Comparison of ENCODE assay signal across 24 cellular contexts in the genomic region with DNA sequence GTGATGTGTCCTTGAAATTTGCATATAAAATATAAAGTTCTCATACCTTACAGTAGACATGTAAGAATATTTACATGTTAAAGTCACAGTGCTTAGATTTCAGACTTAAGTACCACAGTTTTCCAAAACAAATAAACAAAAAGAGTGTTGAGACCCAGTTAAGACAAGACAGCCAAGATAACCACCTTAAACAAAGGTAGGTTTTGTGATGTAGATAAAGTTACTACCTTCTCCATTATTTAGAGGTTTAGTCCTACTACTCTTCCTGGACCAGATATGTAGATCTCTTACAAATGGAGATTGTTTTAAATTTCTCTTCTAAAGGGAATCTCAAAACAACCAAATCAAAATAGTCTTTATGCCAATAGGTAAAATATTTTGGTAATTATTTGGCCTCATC. TPM values are rescaled to one million over a fixed set of nuclear protein-coding genes. Genes with fewer than 3 reads are reported as not detected.
A peak's percentile ranks its signal among the peaks of the same experiment; 100 is the strongest.
DNase-seq lines count a peak whose midpoint lies in the region; FAIRE-seq and TF ChIP-seq lines count a peak whose summit lies in the region.
"Had no signal": no experiment of that assay in that cellular context is flagged by ENCODE, and none has a peak within 500 bp of the region (broad histone marks: within the 10 kb centered on the region; RNA-seq: fewer than 3 reads in every experiment).

No MANE protein-coding gene starts in this region.

- H3K23me2 ChIP-seq in H9 (ENCODE audit: insufficient read length, low read depth, low read length, poor library complexity, severe bottlenecking), result no peaks in the 10 kb centered on the region

- no peak overlapping the region for H2BK5ac ChIP-seq in H9 (ENCODE audit: insufficient read length, low read length)

- no peak overlapping the region for H2BK120ac ChIP-seq in H9 (ENCODE audit: low read depth, low read length, poor library complexity, severe bottlenecking)

- no peak overlapping the region for H2AK5ac ChIP-seq in H9 (ENCODE audit: insufficient read length, low read length)

- no peaks in the 10 kb centered on the region for H4K20me1 ChIP-seq in H9 (ENCODE audit: control insufficient read depth, insufficient read depth, insufficient read length)

- no peak for TF ChIP-seq CTCF in H9 (conservative IDR thresholded peaks at IDR 0.05)

- FAIRE-seq in colon (lab: Jason Lieb, UNC), result peak; percentile 24
- FAIRE-seq: GM12891, GM18507, H1 had no signal

- H3K79me2 ChIP-seq in H9 (ENCODE audit: insufficient read depth, low read length), result no peaks in the 10 kb centered on the region

- peaks cover 24 to 31% of the 10 kb centered on the region in 2 experiments for H3K4me1 Mint-ChIP-seq in H9
- H3K4me1 Mint-ChIP-seq: CD4-positive, alpha-beta memory T cell had no signal

- no peak overlapping the region for H3T11ph ChIP-seq in H9 (ENCODE audit: low read length)

- no peak for DNase-seq in H9
- DNase-seq in iPS-NIHi7 (ENCODE audit: extremely low spot score), result peak; percentile 10
- no peak for DNase-seq in stimulated activated CD8-positive, alpha-beta memory T cell treated with anti-CD3 and anti-CD28 coated beads, Interleukin-4, amount 100 ng/mL, for 48 hours
- DNase-seq in HCEC 1CT, result no peak
- no peak for DNase-seq in SW480 (ENCODE audit: low spot score)
- DNase-seq: 8988T; C1 segment of cervical spinal cord; Calu3; CD4-positive, alpha-beta memory T cell; COR-L47; DMS53; DMS79 treated with DMSO at 0.1 percent for 48 hours; GF-D8; H7; HFFc6 had no signal

- H3K4me1 ChIP-seq in H9 (ENCODE audit: insufficient read depth, low read length) (peaks cover 3% of the 10 kb centered on the region; the same call in 1 of the 2 replicates), HUES64 (ENCODE audit: insufficient read depth, low read length) (peaks cover 13% of the 10 kb centered on the region; the same call in 1 of the 2 replicates)
- H3K4me1 ChIP-seq: A549 had no signal

- H3K27me3 ChIP-seq in H9 (ENCODE audit: insufficient read depth, low read length) (no peaks in the 10 kb centered on the region), HUES64 (ENCODE audit: insufficient read depth, low read length) (no peaks in the 10 kb centered on the region)

- no peaks in the 10 kb centered on the region for H3K9me3 ChIP-seq in H9 (ENCODE audit: control insufficient read depth, low read depth, low read length)
- H3K9me3 ChIP-seq in HUES64 (ENCODE audit: insufficient read depth, low read depth, low read length), result no peaks in the 10 kb centered on the region
- H3K9me3 ChIP-seq: A549 had no signal

- H3K27ac ChIP-seq in H9 (ENCODE audit: insufficient read length, low read depth, low read length) (no peak overlapping the region), HUES64 (ENCODE audit: low read depth, low read length) (peak overlapping the region; percentile 51; the same call in 1 of the 2 replicates)
- H3K27ac ChIP-seq: A549 had no signal

- H3K9me3 Mint-ChIP-seq in H9, result peaks cover 5 to 9% of the 10 kb centered on the region in 2 experiments; a peak in 4 of 5 replicates

- no peak overlapping the region for H4K8ac ChIP-seq in H9 (replicated peaks; ENCODE audit: insufficient read length, low read depth, low read length)

- H3K4me3 Mint-ChIP-seq in H9, result no peak overlapping the region
- H3K4me3 Mint-ChIP-seq: CD4-positive, alpha-beta memory T cell; HFFc6 had no signal

- H3K27me3 Mint-ChIP-seq in H9 (ENCODE audit: low read depth), result no peaks in the 10 kb centered on the region
- H3K27me3 Mint-ChIP-seq: CD4-positive, alpha-beta memory T cell had no signal

- no peak overlapping the region for H3K4me2 ChIP-seq in H9 (ENCODE audit: insufficient read depth, insufficient read length, low read length)
- H3K4me2 ChIP-seq: A549 had no signal

- no peak overlapping the region for H2BK12ac ChIP-seq in H9 (ENCODE audit: insufficient read length, low read depth, low read length)

- H3K9ac ChIP-seq in H9 (ENCODE audit: extremely low read depth, insufficient read length, low read length), result no peak overlapping the region
- no peak overlapping the region for H3K9ac ChIP-seq in HUES64 (ENCODE audit: low read depth, low read length)

- H3K4me3 ChIP-seq in HUES64 (ENCODE audit: low read length), result no peak overlapping the region
- H3K4me3 ChIP-seq: A549 had no signal

- no peak overlapping the region for H3K56ac ChIP-seq in H9 (ENCODE audit: insufficient read length, low read depth, low read length)

- H3K23ac ChIP-seq in H9 (ENCODE audit: insufficient read length, low read depth, low read length), result no peak overlapping the region

- H2BK15ac ChIP-seq in H9 (ENCODE audit: low read depth, low read length), result no peak overlapping the region

- no peak overlapping the region for H3K14ac ChIP-seq in H9 (ENCODE audit: insufficient read depth, low read length)

- peaks cover 4 to 9% (median 9%) of the 10 kb centered on the region in 3 experiments; a peak in 6 of 7 replicates for H3K36me3 Mint-ChIP-seq in H9 (ENCODE audit: insufficient read depth in 1 of 3, low read depth in 3 of 3)
- H3K36me3 Mint-ChIP-seq: CD4-positive, alpha-beta memory T cell had no signal

- no peaks in the 10 kb centered on the region for H3K36me3 ChIP-seq in HUES64 (ENCODE audit: insufficient read depth, low read length)

- no peak overlapping the region for H3K4ac ChIP-seq in H9 (ENCODE audit: low read depth, low read length)

- H4K91ac ChIP-seq in H9 (ENCODE audit: insufficient read length, low read depth, low read length), result no peak overlapping the region

- no peak overlapping the region for H2BK20ac ChIP-seq in H9 (ENCODE audit: low read depth, low read length, poor library complexity, severe bottlenecking)

- H3K18ac ChIP-seq in H9 (ENCODE audit: insufficient read length, low read depth, low read length), result no peak overlapping the region

- peak overlapping the region in 2 of 3 experiments; percentile 66 to 95; a peak in 5 of 7 replicates for H3K27ac Mint-ChIP-seq in H9
- H3K27ac Mint-ChIP-seq: CD4-positive, alpha-beta memory T cell; HFFc6 had no signal

- no peak overlapping the region for H2AFZ ChIP-seq in H9 (ENCODE audit: low read length)

- no peak overlapping the region for H4K5ac ChIP-seq in H9 (ENCODE audit: insufficient read length, low read depth, low read length)

- no peaks in the 10 kb centered on the region for H3K79me1 ChIP-seq in H9 (ENCODE audit: insufficient read depth, low read depth, low read length, poor library complexity, severe bottlenecking)

RNA-seq across cellular contexts. Expression of gene OR5H15, which starts 15.7 kb away (rescaled TPM):
- not detected in 2 replicates for total RNA-seq in H9 (2021)
- not detected for polyA plus RNA-seq in HUES64 (2013, experiment 1 of 2)
- polyA plus RNA-seq in HUES64 (2013, experiment 2 of 2), result not detected
- total RNA-seq: Calu3; CD4-positive, alpha-beta memory T cell; Daoy; G401; H1; H7; HFFc6 had no signal
- polyA plus RNA-seq: A549; BJ; CD4-positive, alpha-beta memory T cell; H1 had no signal

RNA-seq across cellular contexts. Expression of gene OR5H14, which starts 34.9 kb away (rescaled TPM):
- total RNA-seq in H9 (2021), result not detected in 2 replicates
- polyA plus RNA-seq in HUES64 (2013, experiment 1 of 2), result not detected
- not detected for polyA plus RNA-seq in HUES64 (2013, experiment 2 of 2)
- total RNA-seq: CD4-positive, alpha-beta memory T cell; Daoy; G401; H1; H7; HFFc6 had no signal
- polyA plus RNA-seq: A549; BJ; CD4-positive, alpha-beta memory T cell; H1 had no signal

RNA-seq across cellular contexts. Expression of gene OR5H1, which starts 51.7 kb away (rescaled TPM):
- total RNA-seq in H9 (2021), result not detected in 2 replicates
- polyA plus RNA-seq in HUES64 (2013, experiment 1 of 2), result not detected
- not detected for polyA plus RNA-seq in HUES64 (2013, experiment 2 of 2)
- total RNA-seq: Calu3; CD4-positive, alpha-beta memory T cell; Daoy; G401; H1; H7; HFFc6 had no signal
- polyA plus RNA-seq: A549; BJ; CD4-positive, alpha-beta memory T cell; H1 had no signal
